ENCODE assay signal across 2 cellular contexts in the genomic region with DNA sequence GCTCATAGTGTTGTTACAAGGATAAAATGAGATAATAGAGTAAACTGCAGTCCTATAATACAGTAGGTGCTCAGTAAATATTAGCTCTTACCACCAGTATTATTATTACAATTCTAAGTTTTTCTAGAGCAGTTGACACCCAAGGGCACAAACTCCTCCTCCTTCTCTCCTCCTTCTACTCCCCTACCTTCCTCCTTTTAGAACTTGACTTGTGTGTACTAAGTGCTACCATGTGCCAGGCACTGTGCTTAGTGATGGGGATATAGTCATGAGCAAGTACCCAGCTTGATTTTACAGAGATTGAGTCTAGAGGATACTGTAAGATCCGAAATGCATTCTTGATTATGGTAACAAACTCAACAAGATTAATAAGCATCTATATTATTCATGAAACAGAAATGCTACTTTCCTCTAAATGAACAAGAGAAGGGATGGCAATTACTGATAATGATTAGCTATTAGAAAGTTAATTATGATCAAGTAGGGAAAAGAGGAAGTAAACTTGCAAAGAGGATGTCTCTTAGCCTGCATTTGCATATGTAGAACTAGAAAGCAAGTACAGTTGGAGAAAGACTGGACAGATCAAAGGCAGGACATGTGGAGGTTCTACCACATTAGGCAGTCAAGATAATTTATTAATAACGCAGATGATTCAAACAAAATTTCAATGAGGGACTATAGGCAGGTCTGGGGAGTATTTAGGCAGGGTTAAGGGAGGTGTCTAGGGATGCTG.
TF ChIP-seq lines count a peak whose summit lies in the region.

No MANE protein-coding gene starts in this region.

TF ChIP-seq in IMR-90, 13 proteins besides CTCF, POLR2A, EP300 and RAD21 (continued from another document):
- TF ChIP-seq CEBPB (IDR thresholded peaks at IDR 0.05; ENCODE audit: low read depth, low read length): no peak
- TF ChIP-seq BHLHE40 (IDR thresholded peaks at IDR 0.05; ENCODE audit: low read depth, low read length): no peak
- TF ChIP-seq MAZ (IDR thresholded peaks at IDR 0.05; ENCODE audit: borderline replicate concordance, low read depth, low read length): no peak
- TF ChIP-seq RCOR1 (IDR thresholded peaks at IDR 0.05; ENCODE audit: insufficient replicate concordance, low read length): no peak
- no peak for TF ChIP-seq NFE2L2 (IDR thresholded peaks at IDR 0.05; ENCODE audit: low read depth, low read length)
- TF ChIP-seq, protein P1, sequence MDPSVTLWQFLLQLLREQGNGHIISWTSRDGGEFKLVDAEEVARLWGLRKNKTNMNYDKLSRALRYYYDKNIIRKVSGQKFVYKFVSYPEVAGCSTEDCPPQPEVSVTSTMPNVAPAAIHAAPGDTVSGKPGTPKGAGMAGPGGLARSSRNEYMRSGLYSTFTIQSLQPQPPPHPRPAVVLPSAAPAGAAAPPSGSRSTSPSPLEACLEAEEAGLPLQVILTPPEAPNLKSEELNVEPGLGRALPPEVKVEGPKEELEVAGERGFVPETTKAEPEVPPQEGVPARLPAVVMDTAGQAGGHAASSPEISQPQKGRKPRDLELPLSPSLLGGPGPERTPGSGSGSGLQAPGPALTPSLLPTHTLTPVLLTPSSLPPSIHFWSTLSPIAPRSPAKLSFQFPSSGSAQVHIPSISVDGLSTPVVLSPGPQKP (IDR thresholded peaks at IDR 0.05; ENCODE audit: borderline replicate concordance, low read depth, low read length): no peak
- no peak for TF ChIP-seq RFX5 (IDR thresholded peaks at IDR 0.05; ENCODE audit: low read depth, low read length)
- TF ChIP-seq FOS (IDR thresholded peaks at IDR 0.05; ENCODE audit: low read depth, low read length): no peak
- no peak for TF ChIP-seq CHD1 (IDR thresholded peaks at IDR 0.05; ENCODE audit: low read depth, low read length)
- no peak for TF ChIP-seq MAFK (IDR thresholded peaks at IDR 0.05; ENCODE audit: low read depth, low read length)
- no peak for TF ChIP-seq SMC3 (IDR thresholded peaks at IDR 0.05; ENCODE audit: low read depth, low read length)
TF ChIP-seq in IMR-90: peak in this region for 0.

TF ChIP-seq in K562, 482 proteins besides CTCF, POLR2A, EP300 and RAD21 (continued from another document):
- TF ChIP-seq, protein P2, sequence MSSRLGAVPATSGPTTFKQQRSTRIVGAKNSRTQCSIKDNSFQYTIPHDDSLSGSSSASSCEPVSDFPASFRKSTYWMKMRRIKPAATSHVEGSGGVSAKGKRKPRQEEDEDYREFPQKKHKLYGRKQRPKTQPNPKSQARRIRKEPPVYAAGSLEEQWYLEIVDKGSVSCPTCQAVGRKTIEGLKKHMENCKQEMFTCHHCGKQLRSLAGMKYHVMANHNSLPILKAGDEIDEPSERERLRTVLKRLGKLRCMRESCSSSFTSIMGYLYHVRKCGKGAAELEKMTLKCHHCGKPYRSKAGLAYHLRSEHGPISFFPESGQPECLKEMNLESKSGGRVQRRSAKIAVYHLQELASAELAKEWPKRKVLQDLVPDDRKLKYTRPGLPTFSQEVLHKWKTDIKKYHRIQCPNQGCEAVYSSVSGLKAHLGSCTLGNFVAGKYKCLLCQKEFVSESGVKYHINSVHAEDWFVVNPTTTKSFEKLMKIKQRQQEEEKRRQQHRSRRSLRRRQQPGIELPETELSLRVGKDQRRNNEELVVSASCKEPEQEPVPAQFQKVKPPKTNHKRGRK (tag; IDR thresholded peaks at IDR 0.05): no peak
- peak; percentile 30 for TF ChIP-seq DACH1 (IDR thresholded peaks at IDR 0.05; ENCODE audit: partially characterized antibody)
